In genomic region chr14:64541261-64541970, GRCh38 we compare ENCODE assay signal across 9 cellular contexts. TPM values are rescaled to one million over a fixed set of nuclear protein-coding genes. Genes with fewer than 3 reads are reported as not detected.
A peak's percentile ranks its signal among the peaks of the same experiment; 100 is the strongest.
DNase-seq lines count a peak whose midpoint lies in the region; FAIRE-seq and TF ChIP-seq lines count a peak whose summit lies in the region.
"Had no signal": no experiment of that assay in that cellular context is flagged by ENCODE, and none has a peak within 500 bp of the region (broad histone marks: within the 10 kb centered on the region; RNA-seq: fewer than 3 reads in every experiment).

No MANE protein-coding gene starts in this region.

- H3K4me3 Mint-ChIP-seq in activated naive CD8-positive, alpha-beta T cell treated with anti-CD3 and anti-CD28 coated beads for 36 hours, result peak overlapping the region; percentile 92

- H3K79me2 ChIP-seq in keratinocyte (ENCODE audit: control insufficient read depth, insufficient read depth, low read length), result peaks cover 9% of the 10 kb centered on the region

- DNase-seq in activated CD4-positive, alpha-beta T cell treated with anti-CD3 and anti-CD28 coated beads for 48 hours, result peak; percentile 21
- no peak for DNase-seq in activated CD4-positive, alpha-beta T cell treated with anti-CD3 and anti-CD28 coated beads for 1 hour
- peak; percentile 6 for DNase-seq in activated naive CD8-positive, alpha-beta T cell treated with anti-CD3 and anti-CD28 coated beads for 36 hours
- DNase-seq in keratinocyte (ENCODE audit: low read depth, low spot score) (no peak), UCSD-AML1 (lab: John Stamatoyannopoulos, UW; ENCODE audit: unreplicated experiment) (no peak), SIG-M5 (lab: John Stamatoyannopoulos, UW) (no peak), NCI-H1417 treated with DMSO at 0.1 percent for 48 hours (lab: John Stamatoyannopoulos, UW) (no peak)

- H3K27me3 ChIP-seq in keratinocyte (ENCODE audit: control insufficient read depth, extremely low read depth, insufficient read depth, low read length), result peaks cover 9% of the 10 kb centered on the region

- no peak overlapping the region for H3K27ac Mint-ChIP-seq in activated naive CD8-positive, alpha-beta T cell treated with anti-CD3 and anti-CD28 coated beads for 36 hours

- peak overlapping the region; percentile 84 for H2AFZ ChIP-seq in keratinocyte (ENCODE audit: control insufficient read depth, low read length)

- H3K27ac ChIP-seq in keratinocyte (ENCODE audit: control insufficient read depth, insufficient read depth, low read length) (no peak overlapping the region), temporal lobe (ENCODE audit: low read depth, low read length) (peak overlapping the region; percentile 47)
- H3K27ac ChIP-seq: prostate gland had no signal

- FAIRE-seq in keratinocyte (lab: Jason Lieb, UNC), result no peak

- peaks cover 24% of the 10 kb centered on the region for H3K4me1 ChIP-seq in keratinocyte (ENCODE audit: control insufficient read depth, extremely low read depth, insufficient read depth, low read length)
- H3K4me1 ChIP-seq: prostate gland had no signal

- peaks cover 22% of the 10 kb centered on the region for H3K4me1 Mint-ChIP-seq in activated naive CD8-positive, alpha-beta T cell treated with anti-CD3 and anti-CD28 coated beads for 36 hours

- peaks cover 7% of the 10 kb centered on the region for H3K9me3 Mint-ChIP-seq in activated naive CD8-positive, alpha-beta T cell treated with anti-CD3 and anti-CD28 coated beads for 36 hours

- H3K9me3 ChIP-seq in keratinocyte (ENCODE audit: control insufficient read depth, low read depth, low read length), result peaks cover 3% of the 10 kb centered on the region
- H3K9me3 ChIP-seq: prostate gland had no signal

- H3K4me2 ChIP-seq in keratinocyte (ENCODE audit: control insufficient read depth, extremely low read depth, insufficient read depth, low read depth, low read length), result peak overlapping the region; percentile 86

- H3K36me3 Mint-ChIP-seq in activated naive CD8-positive, alpha-beta T cell treated with anti-CD3 and anti-CD28 coated beads for 36 hours, result peaks cover 11% of the 10 kb centered on the region

- H3K4me3 ChIP-seq in keratinocyte (ENCODE audit: control insufficient read depth in 2 of 3, extremely low read depth in 1 of 3, insufficient read depth in 2 of 3, low read depth in 1 of 3, low read length in 3 of 3), result peak overlapping the region; percentile 44 to 72 (median 67)

- TF ChIP-seq CTCF in keratinocyte (optimal IDR thresholded peaks at IDR 0.05 in 1 of 3, IDR thresholded peaks at IDR 0.05 in 1 of 3, conservative IDR thresholded peaks at IDR 0.05 in 1 of 3; ENCODE audit: extremely low read depth in 1 of 3, insufficient read depth in 2 of 3, low read length in 3 of 3), result peak in 1 of 3 experiments; percentile 45

- peaks cover 44% of the 10 kb centered on the region for H3K27me3 Mint-ChIP-seq in activated naive CD8-positive, alpha-beta T cell treated with anti-CD3 and anti-CD28 coated beads for 36 hours

- peak overlapping the region; percentile 38 for H3K9ac ChIP-seq in keratinocyte (ENCODE audit: control insufficient read depth, extremely low read depth, insufficient read depth, low read length)

- dilution Hi-C loops in keratinocyte (cut with MboI; ENCODE audit: extremely low pct_ligation_motif_present, low sequenced_read_pairs), result no loop called here

- no peaks in the 10 kb centered on the region for H4K20me1 ChIP-seq in keratinocyte (ENCODE audit: control insufficient read depth, extremely low read depth, insufficient read depth, low read length)

- no peaks in the 10 kb centered on the region for H3K36me3 ChIP-seq in keratinocyte (ENCODE audit: control insufficient read depth in 2 of 2, extremely low read depth in 1 of 2, insufficient read depth in 2 of 2, low read length in 2 of 2)
- H3K36me3 ChIP-seq: prostate gland had no signal

- no peaks in the 10 kb centered on the region for H3K9me1 ChIP-seq in keratinocyte (ENCODE audit: control insufficient read depth, extremely low read depth, insufficient read depth, low read length)

RNA-seq across cellular contexts. Expression of gene HSPA2, which starts 0.9 kb away (rescaled TPM):
- 1 to 10 TPM; 1.9 to 2.0 TPM for total RNA-seq in activated naive CD8-positive, alpha-beta T cell treated with anti-CD3 and anti-CD28 coated beads for 36 hours
- polyA plus RNA-seq in keratinocyte, result 7.0 to 24.7 TPM (median 12.0 TPM) in 3 replicates
- polyA plus RNA-seq in keratinocyte (2011; ENCODE audit: low read depth), result 17.8 TPM
- polyA plus RNA-seq in keratinocyte (2011; cell fraction: cytosol; rRNA removed), result 5.7 and 14.0 TPM in 2 replicates
- 13.2 and 20.8 TPM in 2 replicates for polyA plus RNA-seq in keratinocyte (2011; cell fraction: nucleus; rRNA removed)
- 17.5 and 36.4 TPM in 2 replicates for polyA plus RNA-seq in keratinocyte (2012; ENCODE audit: low replicate concordance)
- polyA minus RNA-seq in keratinocyte, result 8.0 to 47.7 TPM (median 16.7 TPM) in 3 replicates
- polyA minus RNA-seq in keratinocyte (2011; cell fraction: cytosol; rRNA and poly(A)+ RNA removed), result 49.5 TPM
- polyA minus RNA-seq in keratinocyte (2011; cell fraction: nucleus; rRNA and poly(A)+ RNA removed), result 13.4 and 19.9 TPM in 2 replicates
- 6.4 TPM for total RNA-seq in temporal lobe

RNA-seq across cellular contexts. Expression of gene PPP1R36, which starts 8.3 kb away (rescaled TPM):
- under 1 TPM; 0.18 to 0.25 TPM for total RNA-seq in activated naive CD8-positive, alpha-beta T cell treated with anti-CD3 and anti-CD28 coated beads for 36 hours
- 0.45 to 0.92 TPM (median 0.81 TPM) in 3 replicates for polyA plus RNA-seq in keratinocyte
- polyA plus RNA-seq in keratinocyte (2011; ENCODE audit: low read depth), result not detected
- polyA plus RNA-seq in keratinocyte (2011; cell fraction: cytosol; rRNA removed), result 0.53 and 0.61 TPM in 2 replicates
- polyA plus RNA-seq in keratinocyte (2011; cell fraction: nucleus; rRNA removed), result 0.41 and 0.75 TPM in 2 replicates
- 0.56 and 0.66 TPM in 2 replicates for polyA plus RNA-seq in keratinocyte (2012; ENCODE audit: low replicate concordance)
- 0.99 TPM in 1 of 3 replicates, not detected in the others for polyA minus RNA-seq in keratinocyte
- not detected for polyA minus RNA-seq in keratinocyte (2011; cell fraction: cytosol; rRNA and poly(A)+ RNA removed)
- polyA minus RNA-seq in keratinocyte (2011; cell fraction: nucleus; rRNA and poly(A)+ RNA removed), result 0.53 TPM in 1 of 2 replicates, not detected in the other
- total RNA-seq in temporal lobe, result 0.49 TPM

RNA-seq across cellular contexts. Expression of gene ZBTB1, which starts 36.8 kb away (rescaled TPM):
- total RNA-seq in activated naive CD8-positive, alpha-beta T cell treated with anti-CD3 and anti-CD28 coated beads for 36 hours, result 10 to 100 TPM; 43.3 to 43.9 TPM
- polyA plus RNA-seq in keratinocyte, result 22.8 to 40.8 TPM (median 40.7 TPM) in 3 replicates
- 40.0 TPM for polyA plus RNA-seq in keratinocyte (2011; ENCODE audit: low read depth)
- polyA plus RNA-seq in keratinocyte (2011; cell fraction: cytosol; rRNA removed), result 11.8 and 31.7 TPM in 2 replicates
- 79.1 TPM in 2 replicates for polyA plus RNA-seq in keratinocyte (2011; cell fraction: nucleus; rRNA removed)
- 21.0 and 29.6 TPM in 2 replicates for polyA plus RNA-seq in keratinocyte (2012; ENCODE audit: low replicate concordance)
- 10.2 to 42.3 TPM (median 42.1 TPM) in 3 replicates for polyA minus RNA-seq in keratinocyte
- 21.1 TPM for polyA minus RNA-seq in keratinocyte (2011; cell fraction: cytosol; rRNA and poly(A)+ RNA removed)
- 30.1 and 85.7 TPM in 2 replicates for polyA minus RNA-seq in keratinocyte (2011; cell fraction: nucleus; rRNA and poly(A)+ RNA removed)
- 39.6 TPM for total RNA-seq in temporal lobe

RNA-seq across cellular contexts. Expression of gene ZBTB25, which starts 37.8 kb away (rescaled TPM):
- total RNA-seq in activated naive CD8-positive, alpha-beta T cell treated with anti-CD3 and anti-CD28 coated beads for 36 hours, result 10 to 100 TPM; 24.0 to 26.0 TPM
- 5.3 to 6.8 TPM (median 5.7 TPM) in 3 replicates for polyA plus RNA-seq in keratinocyte
- polyA plus RNA-seq in keratinocyte (2011; ENCODE audit: low read depth), result 1.9 TPM
- 3.4 and 4.4 TPM in 2 replicates for polyA plus RNA-seq in keratinocyte (2011; cell fraction: cytosol; rRNA removed)
- polyA plus RNA-seq in keratinocyte (2011; cell fraction: nucleus; rRNA removed), result 14.0 and 14.2 TPM in 2 replicates
- 3.5 and 4.4 TPM in 2 replicates for polyA plus RNA-seq in keratinocyte (2012; ENCODE audit: low replicate concordance)
- polyA minus RNA-seq in keratinocyte, result 10.0 to 14.2 TPM (median 10.8 TPM) in 3 replicates
- polyA minus RNA-seq in keratinocyte (2011; cell fraction: cytosol; rRNA and poly(A)+ RNA removed), result 4.2 TPM
- polyA minus RNA-seq in keratinocyte (2011; cell fraction: nucleus; rRNA and poly(A)+ RNA removed), result 7.2 and 13.2 TPM in 2 replicates
- 12.8 TPM for total RNA-seq in temporal lobe

Comparison
In these comparisons a context has a peak if more than half of its experiments do, and no peak if none do; other contexts are left out.
1. DNase-seq: peak in activated CD4-positive, alpha-beta T cell treated with anti-CD3 and anti-CD28 coated beads for 48 hours (single experiment) and activated naive CD8-positive, alpha-beta T cell treated with anti-CD3 and anti-CD28 coated beads for 36 hours (single experiment); none in activated CD4-positive, alpha-beta T cell treated with anti-CD3 and anti-CD28 coated beads for 1 hour (single experiment), keratinocyte (single experiment), UCSD-AML1 (single experiment), SIG-M5 (single experiment) and NCI-H1417 treated with DMSO at 0.1 percent for 48 hours (single experiment).